In genomic region chr3:115518100-115518852, GRCh38 we compare ENCODE assay signal across 8 cellular contexts.
A peak's percentile ranks its signal among the peaks of the same experiment; 100 is the strongest.
DNase-seq lines count a peak whose midpoint lies in the region; ATAC-seq and TF ChIP-seq lines count a peak whose summit lies in the region.

No MANE protein-coding gene starts in this region.

- peak; percentile 53 for DNase-seq in ELR (ENCODE audit: low read depth)
- peak; percentile 40 for DNase-seq in NT2/D1 (ENCODE audit: low read depth, low spot score)
- peak; percentile 46 for DNase-seq in fibroblast of villous mesenchyme (ENCODE audit: low read depth)
- peak in 1 of 2 donors; percentile 2 for DNase-seq in trophoblast cell
- no peak for DNase-seq in activated CD8-positive, alpha-beta memory T cell treated with anti-CD3 and anti-CD28 coated beads for 24 hours
- no peak for DNase-seq in activated CD4-positive, alpha-beta T cell treated with anti-CD3 and anti-CD28 coated beads, Interleukin-2, amount 50 U/mL, for 4 hours

- no peak overlapping the region for H2BK12ac ChIP-seq in trophoblast cell (ENCODE audit: low read length)

- no peak overlapping the region for H3K4me2 ChIP-seq in trophoblast cell (ENCODE audit: low read length)

- no peak overlapping the region for H4K8ac ChIP-seq in trophoblast cell (ENCODE audit: low read depth, low read length)

- ATAC-seq in HG03097 (IDR thresholded peaks at IDR 0.05; ENCODE audit: low FRiP score, unreplicated experiment): no peak
- ATAC-seq in GM18505 (IDR thresholded peaks at IDR 0.05; ENCODE audit: unreplicated experiment): no peak

- no peak overlapping the region for H2AFZ ChIP-seq in trophoblast cell (ENCODE audit: insufficient read depth, low read length, poor library complexity)

- H3K36me3 ChIP-seq in NT2/D1 (ENCODE audit: insufficient read depth, insufficient read length, low read length) (no peaks in the 10 kb centered on the region), trophoblast cell (ENCODE audit: control insufficient read depth in 1 of 2, insufficient read depth in 2 of 2, low read length in 2 of 2) (no peaks in the 10 kb centered on the region)

- no peak for TF ChIP-seq POLR2A in GM18505 (IDR thresholded peaks at IDR 0.05; ENCODE audit: borderline replicate concordance, extremely low read depth, insufficient read depth, insufficient read length)

- H3K4me1 ChIP-seq in NT2/D1 (ENCODE audit: insufficient read depth, insufficient read length): no peaks in the 10 kb centered on the region
- peaks cover 2 to 4% of the 10 kb centered on the region in 2 experiments for H3K4me1 ChIP-seq in trophoblast cell (ENCODE audit: control insufficient read depth in 1 of 2, insufficient read depth in 2 of 2, low read length in 2 of 2)

- no peak overlapping the region for H2AK5ac ChIP-seq in trophoblast cell (ENCODE audit: low read length)

- no peak overlapping the region for H2BK120ac ChIP-seq in trophoblast cell (ENCODE audit: insufficient read depth, low read length, poor library complexity)

- no peak overlapping the region for H3K4ac ChIP-seq in trophoblast cell (ENCODE audit: low read depth, low read length)

- no CpG with 5 or more reads among the region's 4 CpGs for WGBS in trophoblast cell (ENCODE audit: extremely low coverage, insufficient coverage, insufficient read length)

- no peak overlapping the region for H4K91ac ChIP-seq in trophoblast cell (ENCODE audit: low read depth, low read length)

- peak overlapping the region; percentile 74 for H3K27ac ChIP-seq in trophoblast cell (ENCODE audit: low read depth, low read length)

- H3K23ac ChIP-seq in trophoblast cell (ENCODE audit: low read length): no peak overlapping the region

- no peak for TF ChIP-seq CTCF in fibroblast of villous mesenchyme (IDR thresholded peaks at IDR 0.05; ENCODE audit: insufficient read depth, low read depth, low read length)

- no peak overlapping the region for H3K14ac ChIP-seq in trophoblast cell (ENCODE audit: low read length)

- peaks cover 14% of the 10 kb centered on the region for H3K79me1 ChIP-seq in trophoblast cell (ENCODE audit: low read length)

- H3K9me3 ChIP-seq in NT2/D1 (ENCODE audit: insufficient read depth, low read length): no peaks in the 10 kb centered on the region
- no peaks in the 10 kb centered on the region for H3K9me3 ChIP-seq in trophoblast cell (ENCODE audit: insufficient read depth, low read depth, low read length)

- no peak overlapping the region for H3K18ac ChIP-seq in trophoblast cell (ENCODE audit: low read length)

- no peak overlapping the region for H4K12ac ChIP-seq in trophoblast cell (ENCODE audit: low read depth, low read length)

- H3K79me2 ChIP-seq in trophoblast cell (ENCODE audit: control insufficient read depth, insufficient read depth, low read length, poor library complexity): no peaks in the 10 kb centered on the region

- H3K27me3 ChIP-seq in NT2/D1 (ENCODE audit: insufficient read depth, insufficient read length) (no peaks in the 10 kb centered on the region), trophoblast cell (ENCODE audit: insufficient read depth, low read length) (no peaks in the 10 kb centered on the region)

- H2BK5ac ChIP-seq in trophoblast cell (ENCODE audit: low read depth, low read length, poor library complexity): no peak overlapping the region

- H3K9ac ChIP-seq in NT2/D1 (ENCODE audit: insufficient read length, low read depth): no peak overlapping the region
- no peak overlapping the region for H3K9ac ChIP-seq in trophoblast cell (ENCODE audit: low read length)

- H3K4me3 ChIP-seq in NT2/D1 (ENCODE audit: insufficient read length, low read depth) (no peak overlapping the region), fibroblast of villous mesenchyme (ENCODE audit: low read depth, low read length) (no peak overlapping the region), trophoblast cell (ENCODE audit: low read depth, low read length) (no peak overlapping the region)

Comparison
In these comparisons a context has a peak if more than half of its experiments do, and no peak if none do; other contexts are left out.
1. DNase-seq: peak in ELR (single experiment), NT2/D1 (single experiment) and fibroblast of villous mesenchyme (single experiment); none in activated CD8-positive, alpha-beta memory T cell treated with anti-CD3 and anti-CD28 coated beads for 24 hours (single experiment) and activated CD4-positive, alpha-beta T cell treated with anti-CD3 and anti-CD28 coated beads, Interleukin-2, amount 50 U/mL, for 4 hours (0 of 2).